ENCODE assay signal across 13 cellular contexts in the genomic region with DNA sequence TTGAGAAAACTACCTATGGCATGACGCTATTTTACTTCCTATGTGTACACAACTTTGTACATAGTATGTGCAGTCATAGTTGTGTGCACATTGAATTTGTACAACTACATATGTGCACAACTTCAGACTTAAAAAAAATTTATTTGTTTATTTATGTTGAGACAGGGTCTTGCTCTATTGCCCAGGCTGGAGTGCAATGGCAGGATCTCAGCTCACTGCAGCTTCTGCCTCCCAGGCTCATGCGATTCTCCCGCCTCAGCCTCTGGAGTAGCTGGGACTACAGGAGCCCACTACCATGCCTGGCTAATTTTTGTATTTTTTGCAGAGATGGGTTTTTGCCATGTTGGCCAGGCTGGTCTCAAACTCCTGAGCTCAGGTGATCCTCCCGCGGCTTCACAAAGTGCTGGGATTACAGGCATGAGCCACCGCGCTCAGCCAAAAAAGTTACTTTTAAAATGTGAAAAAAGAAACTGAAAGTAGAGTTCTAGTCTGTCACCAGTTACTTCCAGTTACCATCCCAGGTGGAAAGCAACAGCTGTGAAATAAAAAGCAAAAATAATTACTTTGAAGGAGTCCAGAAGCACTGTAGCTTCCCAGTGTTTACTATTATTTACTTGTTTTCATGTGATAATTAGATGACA. TPM values are rescaled to one million over a fixed set of nuclear protein-coding genes. Genes with fewer than 3 reads are reported as not detected.
DNase-seq lines count a peak whose midpoint lies in the region; ATAC-seq and TF ChIP-seq lines count a peak whose summit lies in the region.
"Had no signal": no experiment of that assay in that cellular context is flagged by ENCODE, and none has a peak within 500 bp of the region (broad histone marks: within the 10 kb centered on the region; RNA-seq: fewer than 3 reads in every experiment).

No MANE protein-coding gene starts in this region.

- no peaks in the 10 kb centered on the region for H3K36me3 ChIP-seq in thoracic aorta
- H3K36me3 ChIP-seq: uterus had no signal

- ATAC-seq in activated CD8-positive, alpha-beta T cell treated with anti-CD3 and anti-CD28 coated beads for 36 hours = no peak
- peak; percentile 10 for ATAC-seq in left lobe of liver
- no peak for ATAC-seq in thoracic aorta (ENCODE audit: insufficient number of reproducible peaks, low FRiP score, low read depth)
- ATAC-seq in GM21367 (IDR thresholded peaks at IDR 0.05; ENCODE audit: unreplicated experiment) = no peak
- ATAC-seq: sciatic nerve had no signal

- peak overlapping the region; percentile 88 for H3K27ac Mint-ChIP-seq in activated CD8-positive, alpha-beta T cell treated with anti-CD3 and anti-CD28 coated beads for 36 hours

- peaks cover 52% of the 10 kb centered on the region for H3K4me1 Mint-ChIP-seq in activated CD8-positive, alpha-beta T cell treated with anti-CD3 and anti-CD28 coated beads for 36 hours (ENCODE audit: low read depth)

- intact Hi-C loops in activated CD8-positive, alpha-beta T cell treated with anti-CD3 and anti-CD28 coated beads for 36 hours (cut with micrococcal nuclease) = loop anchor here (10.0 kb wide), 1 partner anchor 115 kb away; a partner anchor contains a TSS

- no peaks in the 10 kb centered on the region for H3K27me3 ChIP-seq in thoracic aorta (replicated peaks; ENCODE audit: insufficient read depth)
- H3K27me3 ChIP-seq: uterus had no signal

- H3K4me3 ChIP-seq in thoracic aorta = peak overlapping the region; percentile 39
- H3K4me3 ChIP-seq: uterus had no signal

- no peaks in the 10 kb centered on the region for H3K9me3 ChIP-seq in thoracic aorta
- H3K9me3 ChIP-seq: uterus had no signal

- H3K36me3 Mint-ChIP-seq in activated CD8-positive, alpha-beta T cell treated with anti-CD3 and anti-CD28 coated beads for 36 hours (ENCODE audit: low read depth) = peaks cover 24% of the 10 kb centered on the region

- DNase-seq in stimulated activated CD4-positive, alpha-beta T cell treated with anti-CD3 and anti-CD28 coated beads, Interleukin-15, amount 100 ng/mL, for 24 hours = peak; percentile 16
- DNase-seq in stimulated activated CD4-positive, alpha-beta T cell treated with anti-CD3 and anti-CD28 coated beads, Interleukin-2, amount 100 ng/mL, for 24 hours = no peak
- peak; percentile 8 for DNase-seq in activated CD8-positive, alpha-beta T cell treated with anti-CD3 and anti-CD28 coated beads for 36 hours
- DNase-seq in left lobe of liver (ENCODE audit: low spot score) = no peak
- DNase-seq in thoracic aorta (ENCODE audit: low spot score) = no peak
- no peak for DNase-seq in HUDEP-2 (lab: John Stamatoyannopoulos, UW; ENCODE audit: unreplicated experiment in 76 of 76)
- no peak for DNase-seq in activated gamma-delta T cell (lab: John Stamatoyannopoulos, UW)
- DNase-seq: cortex of kidney, mammary epithelial cell, uterus had no signal

- H3K27ac ChIP-seq in thoracic aorta = peak overlapping the region in 1 of 2 donors; percentile 24
- H3K27ac ChIP-seq: C4-2B, uterus had no signal

- no peaks in the 10 kb centered on the region for H3K9me3 Mint-ChIP-seq in activated CD8-positive, alpha-beta T cell treated with anti-CD3 and anti-CD28 coated beads for 36 hours

- H3K27me3 Mint-ChIP-seq in activated CD8-positive, alpha-beta T cell treated with anti-CD3 and anti-CD28 coated beads for 36 hours = no peaks in the 10 kb centered on the region

- TF ChIP-seq CTCF in activated CD8-positive, alpha-beta T cell treated with anti-CD3 and anti-CD28 coated beads for 36 hours (IDR thresholded peaks at IDR 0.05) = no peak
- TF ChIP-seq CTCF in thoracic aorta (IDR thresholded peaks at IDR 0.05) = no peak

- peak overlapping the region; percentile 96 for H3K4me3 Mint-ChIP-seq in activated CD8-positive, alpha-beta T cell treated with anti-CD3 and anti-CD28 coated beads for 36 hours

- CTCF ChIA-PET in activated CD8-positive, alpha-beta T cell treated with anti-CD3 and anti-CD28 coated beads for 36 hours (lab: Charles Lee) = interaction anchor here (1.1 to 2.4 kb wide), 4 partner anchors 35 to 321 kb away, joined by 3 to 18 read pairs (median 4); a partner anchor contains a TSS

- H3K4me1 ChIP-seq in thoracic aorta (ENCODE audit: control insufficient read depth in 1 of 2, low read depth in 2 of 2) = peaks cover 21 to 37% of the 10 kb centered on the region in 2 donors

- POLR2A ChIA-PET in activated CD8-positive, alpha-beta T cell treated with anti-CD3 and anti-CD28 coated beads for 36 hours (lab: Charles Lee) = interaction anchor here (0.8 to 1.8 kb wide), 2 partner anchors 195 to 216 kb away, joined by 3 to 5 read pairs; no protein-coding TSS in a partner anchor

RNA-seq across cellular contexts. Expression of a gene that starts 1.7 kb away (rescaled TPM):
- 10 to 100 TPM; 18.9 to 20.3 TPM for total RNA-seq in activated CD8-positive, alpha-beta T cell treated with anti-CD3 and anti-CD28 coated beads for 36 hours
- total RNA-seq in left lobe of liver (6.3 TPM), thoracic aorta (10 to 100 TPM; 19.2 to 36.2 TPM)

RNA-seq across cellular contexts. Expression of a gene that starts 15.6 kb away (rescaled TPM):
- 1 to 10 TPM; 2.0 to 2.3 TPM for total RNA-seq in activated CD8-positive, alpha-beta T cell treated with anti-CD3 and anti-CD28 coated beads for 36 hours
- 1.7 TPM for total RNA-seq in left lobe of liver
- 1 to 10 TPM in 1 of 2 donors, under 1 TPM in 1; 0.81 to 2.5 TPM for total RNA-seq in thoracic aorta

RNA-seq across cellular contexts. Expression of a gene that starts 59.6 kb away (rescaled TPM):
- total RNA-seq in activated CD8-positive, alpha-beta T cell treated with anti-CD3 and anti-CD28 coated beads for 36 hours = 1 to 10 TPM; 3.5 to 3.6 TPM
- 0.53 TPM for total RNA-seq in left lobe of liver
- total RNA-seq in thoracic aorta = under 1 TPM in 1 of 2 donors, not detected in 1; 0.56 TPM

Comparison
In these comparisons a context has a peak if more than half of its experiments do, and no peak if none do; other contexts are left out.
1. DNase-seq: peak in stimulated activated CD4-positive, alpha-beta T cell treated with anti-CD3 and anti-CD28 coated beads, Interleukin-15, amount 100 ng/mL, for 24 hours (single experiment) and activated CD8-positive, alpha-beta T cell treated with anti-CD3 and anti-CD28 coated beads for 36 hours (single experiment); none in stimulated activated CD4-positive, alpha-beta T cell treated with anti-CD3 and anti-CD28 coated beads, Interleukin-2, amount 100 ng/mL, for 24 hours (0 of 2), left lobe of liver (single experiment), thoracic aorta (single experiment), HUDEP-2 (0 of 76) and activated gamma-delta T cell (single experiment).